In genomic region chr14:35826218-35826951, GRCh38 we compare ENCODE assay signal across 8 cellular contexts. TPM values are rescaled to one million over a fixed set of nuclear protein-coding genes. Genes with fewer than 3 reads are reported as not detected.
DNase-seq lines count a peak whose midpoint lies in the region; ATAC-seq and TF ChIP-seq lines count a peak whose summit lies in the region.

BRMS1L (plus strand) TSS chr14:35826338; CDS start chr14:35826517, 179 bp downstream.

- peaks cover 1% of the 10 kb centered on the region; the same call in 1 of the 2 replicates for H3K36me3 ChIP-seq in GM06990 (ENCODE audit: control insufficient read depth, insufficient read depth, low read length)
- H3K36me3 ChIP-seq in gastroesophageal sphincter: peaks cover 0 to 2% of the 10 kb centered on the region in 2 donors
- H3K36me3 ChIP-seq in neutrophil: no peaks in the 10 kb centered on the region

- no peak for TF ChIP-seq EP300 in gastroesophageal sphincter (IDR thresholded peaks at IDR 0.05)

- TF ChIP-seq POLR2A in NB4 (IDR thresholded peaks at IDR 0.05; ENCODE audit: extremely low read depth, insufficient read length) (peak; percentile 68), gastroesophageal sphincter (IDR thresholded peaks at IDR 0.05) (peak; percentile 88 to 91)

- DNase-seq in GM06990 (ENCODE audit: extremely low read depth, insufficient read length) (peak; percentile 95), NB4 (ENCODE audit: low read depth) (peak; percentile 99), SK-N-DZ (ENCODE audit: low spot score) (peak; percentile 100), substantia nigra (lab: John Stamatoyannopoulos, UW) (peak; percentile 87 to 99 (median 97))
- peak; percentile 98 for DNase-seq in activated naive CD4-positive, alpha-beta T cell treated with anti-CD3 and anti-CD28 coated beads, Interleukin-2, amount 50 U/mL, for 16 hours

- ATAC-seq in HG02571 (IDR thresholded peaks at IDR 0.05; ENCODE audit: unreplicated experiment) (peak; percentile 94), gastroesophageal sphincter (peak; percentile 98)

- H3K27me3 ChIP-seq in GM06990 (replicated peaks; ENCODE audit: control insufficient read depth, insufficient read depth, low read length): no peaks in the 10 kb centered on the region
- no peaks in the 10 kb centered on the region for H3K27me3 ChIP-seq in gastroesophageal sphincter
- H3K27me3 ChIP-seq in neutrophil: peaks cover 17% of the 10 kb centered on the region

- TF ChIP-seq CTCF in GM06990 (IDR thresholded peaks at IDR 0.05; ENCODE audit: insufficient read depth, low read length, poor library complexity, severe bottlenecking) (no peak), NB4 (IDR thresholded peaks at IDR 0.05; ENCODE audit: low read depth, low read length) (no peak), gastroesophageal sphincter (IDR thresholded peaks at IDR 0.05) (peak in 3 of 4 experiments; percentile 35 to 52 (median 37)), neutrophil (IDR thresholded peaks at IDR 0.05) (peak; percentile 32)

- H3K4me1 ChIP-seq in gastroesophageal sphincter (peaks cover 0 to 20% (median 0%) of the 10 kb centered on the region in 3 donors), neutrophil (ENCODE audit: control insufficient read depth in 1 of 2, insufficient read depth in 1 of 2, low read depth in 1 of 2, low read length in 1 of 2) (peaks cover 11 to 14% of the 10 kb centered on the region in 2 experiments)

- peak within 1 kb of the TSS; percentile 99 for H3K4me3 ChIP-seq in GM06990 (replicated peaks; ENCODE audit: low read depth, low read length)
- H3K4me3 ChIP-seq in NB4 (ENCODE audit: low read depth, low read length): peak within 1 kb of the TSS; percentile 91
- peak within 1 kb of the TSS; percentile 52 to 71 for H3K4me3 ChIP-seq in gastroesophageal sphincter
- peak within 1 kb of the TSS; percentile 92 to 97 for H3K4me3 ChIP-seq in neutrophil (ENCODE audit: low read depth in 1 of 2, low read length in 1 of 2)

- H3K27ac ChIP-seq in gastroesophageal sphincter: peak within 1 kb of the TSS; percentile 82 to 99 (median 96)
- peak within 1 kb of the TSS; percentile 64 for H3K27ac ChIP-seq in neutrophil
- peak within 1 kb of the TSS; percentile 98 for H3K27ac ChIP-seq in substantia nigra (ENCODE audit: low read depth, low read length, poor library complexity, severe bottlenecking)

- WGBS in gastroesophageal sphincter (ENCODE audit: low coverage in 1 of 2), 2 donors: 0% methylated on average over 1 of the region's 70 CpGs

- H3K9me3 ChIP-seq in gastroesophageal sphincter (no peaks in the 10 kb centered on the region), neutrophil (no peaks in the 10 kb centered on the region)

RNA-seq across cellular contexts. Expression of gene BRMS1L, which starts in this region (rescaled TPM):
- 19.5 and 23.9 TPM in 2 replicates for polyA plus RNA-seq in SK-N-DZ (2014; cell fraction: cytosol; rRNA removed)
- polyA plus RNA-seq in SK-N-DZ (2014; cell fraction: nucleus; rRNA removed): 14.1 and 116 TPM in 2 replicates
- 1 to 10 TPM; 5.4 to 8.9 (median 7.0) TPM for total RNA-seq in gastroesophageal sphincter

Comparison
In these comparisons a context has a peak if more than half of its experiments do, and no peak if none do; other contexts are left out.
1. Peak in every context shown above with its lines: DNase-seq, ATAC-seq, H3K4me3 ChIP-seq and H3K27ac ChIP-seq.
2. CTCF ChIP-seq: peak in gastroesophageal sphincter (3 of 4) and neutrophil (single experiment); none in GM06990 (single experiment) and NB4 (single experiment).